10 cellular contexts compared by ENCODE assay signal in genomic region chr15:90936823-90937222, GRCh38. TPM values are rescaled to one million over a fixed set of nuclear protein-coding genes. Genes with fewer than 3 reads are reported as not detected.
DNase-seq lines count a peak whose midpoint lies in the region; ATAC-seq and TF ChIP-seq lines count a peak whose summit lies in the region.
"Had no signal": no experiment of that assay in that cellular context is flagged by ENCODE, and none has a peak within 500 bp of the region (broad histone marks: within the 10 kb centered on the region; RNA-seq: fewer than 3 reads in every experiment).

No MANE protein-coding gene starts in this region.

- POLR2A ChIA-PET in CD8-positive, alpha-beta memory T cell (lab: Charles Lee) = no interaction called here
- POLR2A ChIA-PET in IMR-90 (lab: Charles Lee; ENCODE audit: unreplicated experiment) = no interaction called here

- no peaks in the 10 kb centered on the region for H3K27me3 ChIP-seq in CD8-positive, alpha-beta memory T cell (ENCODE audit: insufficient read depth, low read length, poor library complexity, severe bottlenecking)
- H3K27me3 ChIP-seq in IMR-90 (ENCODE audit: control insufficient read depth, insufficient read depth, low read length) (no peaks in the 10 kb centered on the region), suprapubic skin (no peaks in the 10 kb centered on the region)
- H3K27me3 ChIP-seq: testis had no signal

- peaks cover 39% of the 10 kb centered on the region for H3K4me1 ChIP-seq in CD8-positive, alpha-beta memory T cell (ENCODE audit: insufficient read depth, low read length)
- H3K4me1 ChIP-seq in IMR-90 (ENCODE audit: control insufficient read depth, insufficient read depth, low read length) (peaks cover 7% of the 10 kb centered on the region), suprapubic skin (peaks cover 45% of the 10 kb centered on the region)

- peaks cover 0 to 48% (median 9%) of the 10 kb centered on the region in 3 donors for H3K36me3 Mint-ChIP-seq in CD8-positive, alpha-beta memory T cell
- peaks cover 16% of the 10 kb centered on the region for H3K36me3 Mint-ChIP-seq in activated naive CD8-positive, alpha-beta T cell treated with anti-CD3 and anti-CD28 coated beads, Interleukin-2, amount 50 U/mL, for 24 hours (ENCODE audit: low read depth)
- peaks cover 32% of the 10 kb centered on the region for H3K36me3 Mint-ChIP-seq in nephron (ENCODE audit: low read depth)

- H2AK5ac ChIP-seq in IMR-90 (ENCODE audit: low read depth, low read length) = no peak overlapping the region

- H2AK9ac ChIP-seq in IMR-90 (replicated peaks; ENCODE audit: low read depth, low read length, poor library complexity) = no peak overlapping the region

- H4K91ac ChIP-seq in IMR-90 (ENCODE audit: insufficient read depth, low read depth, low read length) = no peak overlapping the region

- peaks cover 22 to 36% (median 24%) of the 10 kb centered on the region in 3 donors for H3K4me1 Mint-ChIP-seq in CD8-positive, alpha-beta memory T cell
- H3K4me1 Mint-ChIP-seq in activated naive CD8-positive, alpha-beta T cell treated with anti-CD3 and anti-CD28 coated beads, Interleukin-2, amount 50 U/mL, for 24 hours = peaks cover 36% of the 10 kb centered on the region
- peaks cover 25% of the 10 kb centered on the region for H3K4me1 Mint-ChIP-seq in nephron

- H2AFZ ChIP-seq in IMR-90 (replicated peaks; ENCODE audit: low read length, poor library complexity) = no peak overlapping the region

- peaks cover 17% of the 10 kb centered on the region for H3K9me1 ChIP-seq in IMR-90 (ENCODE audit: insufficient read depth, low read length)

- H3K14ac ChIP-seq in IMR-90 (replicated peaks; ENCODE audit: low read depth, low read length) = no peak overlapping the region

- CTCF ChIA-PET in CD8-positive, alpha-beta memory T cell (lab: Charles Lee) = interaction anchor here (1.0 to 9.8 kb wide), 2 partner anchors 10 to 18 kb away, joined by 3 to 158 read pairs; partner anchors contain the start of gene RCCD1
- CTCF ChIA-PET in IMR-90 (lab: Yijun Ruan, JAX) = interaction anchor here (0.7 kb wide), 1 partner anchor 617 kb away, joined by 4 read pairs; no protein-coding TSS in a partner anchor

- H3K18ac ChIP-seq in IMR-90 (ENCODE audit: low read depth, low read length) = no peak overlapping the region

- H4K5ac ChIP-seq in IMR-90 (ENCODE audit: low read depth, low read length) = no peak overlapping the region

- no peak overlapping the region for H3K9ac ChIP-seq in IMR-90 (ENCODE audit: low read depth, low read length)

- no peak overlapping the region for H2BK5ac ChIP-seq in IMR-90 (ENCODE audit: low read depth, low read length, poor library complexity, severe bottlenecking)

- in situ Hi-C loops in IMR-90 (cut with MboI; ENCODE audit: low sequenced_read_pairs) = no loop called here

- no peak for TF ChIP-seq RAD21 in IMR-90 (IDR thresholded peaks at IDR 0.05; ENCODE audit: low read length)

- no peak for TF ChIP-seq CTCF in IMR-90 (conservative IDR thresholded peaks at IDR 0.05; ENCODE audit: low read depth, low read length)
- TF ChIP-seq CTCF in nephron (IDR thresholded peaks at IDR 0.05; ENCODE audit: unreplicated experiment in 3 of 3) = no peak
- TF ChIP-seq CTCF in suprapubic skin (IDR thresholded peaks at IDR 0.05) = no peak

- no peak overlapping the region for H3K4me3 ChIP-seq in CD8-positive, alpha-beta memory T cell (ENCODE audit: low read length)
- H3K4me3 ChIP-seq in IMR-90 (ENCODE audit: insufficient read depth, low read depth, low read length) (no peak overlapping the region), suprapubic skin (no peak overlapping the region)
- H3K4me3 ChIP-seq: testis had no signal

- no peaks in the 10 kb centered on the region for H3K9me3 ChIP-seq in CD8-positive, alpha-beta memory T cell (ENCODE audit: low read length)
- H3K9me3 ChIP-seq in IMR-90 (ENCODE audit: control insufficient read depth, insufficient read depth, low read length) (no peaks in the 10 kb centered on the region), suprapubic skin (no peaks in the 10 kb centered on the region)
- H3K9me3 ChIP-seq: testis had no signal

- DNase-seq in CD8-positive, alpha-beta memory T cell = no peak
- DNase-seq in IMR-90 (no peak), GF-D8 (lab: John Stamatoyannopoulos, UW) (no peak), suprapubic skin (ENCODE audit: low spot score in 2 of 2) (no peak), GM19240 (ENCODE audit: insufficient read length, low spot score) (no peak)
- DNase-seq in activated naive CD8-positive, alpha-beta T cell treated with anti-CD3 and anti-CD28 coated beads, Interleukin-2, amount 50 U/mL, for 24 hours = no peak
- DNase-seq: DMS79 treated with DMSO at 0.1 percent for 48 hours, NCI-H187 treated with DMSO at 0.1 percent for 48 hours, testis had no signal

- no peak overlapping the region for H3K4me2 ChIP-seq in IMR-90 (ENCODE audit: low read depth, low read length)

- intact Hi-C loops in IMR-90 (cut with micrococcal nuclease) = no loop called here

- no peak overlapping the region for H2BK120ac ChIP-seq in IMR-90 (ENCODE audit: low read depth, low read length)

- H3K79me1 ChIP-seq in IMR-90 (ENCODE audit: low read depth in 1 of 2, low read length in 2 of 2) = peaks cover 32 to 55% of the 10 kb centered on the region in 2 experiments

- no peaks in the 10 kb centered on the region for H3K9me3 Mint-ChIP-seq in CD8-positive, alpha-beta memory T cell
- no peaks in the 10 kb centered on the region for H3K9me3 Mint-ChIP-seq in activated naive CD8-positive, alpha-beta T cell treated with anti-CD3 and anti-CD28 coated beads, Interleukin-2, amount 50 U/mL, for 24 hours
- H3K9me3 Mint-ChIP-seq in nephron = no peaks in the 10 kb centered on the region

- no peaks in the 10 kb centered on the region for H3K27me3 Mint-ChIP-seq in CD8-positive, alpha-beta memory T cell
- H3K27me3 Mint-ChIP-seq in activated naive CD8-positive, alpha-beta T cell treated with anti-CD3 and anti-CD28 coated beads, Interleukin-2, amount 50 U/mL, for 24 hours = no peaks in the 10 kb centered on the region
- H3K27me3 Mint-ChIP-seq in nephron (ENCODE audit: low read depth) = no peaks in the 10 kb centered on the region

- H3K56ac ChIP-seq in IMR-90 (ENCODE audit: extremely low read depth, insufficient read depth, low read length) = no peak overlapping the region

- no peak overlapping the region for H2BK15ac ChIP-seq in IMR-90 (ENCODE audit: low read depth, low read length)

- H3K27ac ChIP-seq in CD8-positive, alpha-beta memory T cell (ENCODE audit: low read depth, low read length) = no peak overlapping the region
- H3K27ac ChIP-seq in IMR-90 (ENCODE audit: insufficient read depth, low read length) (no peak overlapping the region), suprapubic skin (no peak overlapping the region)
- H3K27ac ChIP-seq: testis had no signal

- no peak for TF ChIP-seq POLR2A in IMR-90 (IDR thresholded peaks at IDR 0.05; ENCODE audit: low read depth, low read length)
- TF ChIP-seq POLR2A in suprapubic skin (IDR thresholded peaks at IDR 0.05) = no peak

- H4K8ac ChIP-seq in IMR-90 (ENCODE audit: low read depth in 2 of 2, low read length in 2 of 2) = no peak overlapping the region

- H3K23ac ChIP-seq in IMR-90 (ENCODE audit: low read depth, low read length) = peak overlapping the region; percentile 43; the same call in 1 of the 2 replicates

- no TSS peak for BruUV-seq in IMR-90 (replicated peaks; lab: Mats Ljungman, UMichigan)

- no peak for TF ChIP-seq EP300 in suprapubic skin (IDR thresholded peaks at IDR 0.05)

- ATAC-seq in IMR-90 (ENCODE audit: low read depth) = no peak
- ATAC-seq in activated naive CD8-positive, alpha-beta T cell treated with anti-CD3 and anti-CD28 coated beads, Interleukin-2, amount 50 U/mL, for 24 hours = no peak

- no peak overlapping the region for H3K4ac ChIP-seq in IMR-90 (ENCODE audit: low read depth, low read length)

- peak overlapping the region; percentile 88 to 97 (median 89) for H3K4me3 Mint-ChIP-seq in CD8-positive, alpha-beta memory T cell
- peak overlapping the region; percentile 84 for H3K4me3 Mint-ChIP-seq in activated naive CD8-positive, alpha-beta T cell treated with anti-CD3 and anti-CD28 coated beads, Interleukin-2, amount 50 U/mL, for 24 hours
- H3K4me3 Mint-ChIP-seq in nephron = peak overlapping the region; percentile 79 to 92 (median 89)

- H3K36me3 ChIP-seq in CD8-positive, alpha-beta memory T cell (ENCODE audit: insufficient read depth, low read length) = peaks cover 22% of the 10 kb centered on the region
- H3K36me3 ChIP-seq in IMR-90 (ENCODE audit: control insufficient read depth, insufficient read depth, low read length) = peaks cover 28% of the 10 kb centered on the region
- H3K36me3 ChIP-seq in suprapubic skin = peaks cover 37% of the 10 kb centered on the region

- no CpG with 5 or more reads among the region's 1 CpG for WGBS in IMR-90 (ENCODE audit: extremely low coverage in 2 of 2, insufficient read length in 1 of 2), 2 experiments
- WGBS in suprapubic skin = 77% methylated on average over 1 of the region's 1 CpG

- peaks cover 6% of the 10 kb centered on the region; the same call in 1 of the 2 replicates for H4K20me1 ChIP-seq in IMR-90 (ENCODE audit: insufficient read depth, low read length)

- H2BK20ac ChIP-seq in IMR-90 (ENCODE audit: low read depth, low read length) = no peak overlapping the region

- dilution Hi-C loops in IMR-90 (cut with HindIII; ENCODE audit: low sequenced_read_pairs, unreplicated experiment) = no loop called here

- peak overlapping the region in 3 of 8 donors; percentile 77 to 99 (median 97) for H3K27ac Mint-ChIP-seq in CD8-positive, alpha-beta memory T cell
- H3K27ac Mint-ChIP-seq in activated naive CD8-positive, alpha-beta T cell treated with anti-CD3 and anti-CD28 coated beads, Interleukin-2, amount 50 U/mL, for 24 hours = no peak overlapping the region
- peak overlapping the region in 1 of 3 experiments; percentile 29 for H3K27ac Mint-ChIP-seq in nephron

RNA-seq across cellular contexts. Expression of gene UNC45A, which starts 1.7 kb away (rescaled TPM):
- 10 to 100 TPM; 74.6 to 78.2 TPM for total RNA-seq in CD8-positive, alpha-beta memory T cell
- polyA plus RNA-seq in CD8-positive, alpha-beta memory T cell = 68.6 TPM
- total RNA-seq in IMR-90 (2012; rRNA removed) (85.3 and 100 TPM in 2 replicates), suprapubic skin (10 to 100 TPM; 52.4 to 94.5 (median 67.8) TPM)
- 68.9 and 77.5 TPM in 2 replicates for polyA plus RNA-seq in IMR-90 (2012; rRNA removed)
- polyA plus RNA-seq in IMR-90 (2012; cell fraction: cytosol; rRNA removed) = 58.6 and 77.5 TPM in 2 replicates
- polyA plus RNA-seq in IMR-90 (2012; cell fraction: nucleus; rRNA removed; ENCODE audit: low replicate concordance) = 120 and 174 TPM in 2 replicates

RNA-seq across cellular contexts. Expression of gene HDDC3, which starts 4.5 kb away (rescaled TPM):
- total RNA-seq in CD8-positive, alpha-beta memory T cell = 10 to 100 TPM; 39.5 to 43.5 TPM
- 34.7 TPM for polyA plus RNA-seq in CD8-positive, alpha-beta memory T cell
- total RNA-seq in IMR-90 (2012; rRNA removed) (7.2 and 7.9 TPM in 2 replicates), suprapubic skin (100 to 1,000 TPM in 1 of 4 donors, 10 to 100 TPM in 3; 13.5 to 119 (median 17.0) TPM)
- 10.7 and 10.8 TPM in 2 replicates for polyA plus RNA-seq in IMR-90 (2012; rRNA removed)
- 13.8 and 14.7 TPM in 2 replicates for polyA plus RNA-seq in IMR-90 (2012; cell fraction: cytosol; rRNA removed)
- polyA plus RNA-seq in IMR-90 (2012; cell fraction: nucleus; rRNA removed; ENCODE audit: low replicate concordance) = 11.7 and 12.4 TPM in 2 replicates

RNA-seq across cellular contexts. Expression of gene RCCD1, which starts 17.9 kb away (rescaled TPM):
- 10 to 100 TPM; 20.9 to 21.7 TPM for total RNA-seq in CD8-positive, alpha-beta memory T cell
- polyA plus RNA-seq in CD8-positive, alpha-beta memory T cell = 2.6 TPM
- total RNA-seq in IMR-90 (2012; rRNA removed) (3.9 and 4.4 TPM in 2 replicates), suprapubic skin (10 to 100 TPM; 12.9 to 25.4 (median 17.9) TPM)
- 9.9 TPM in 2 replicates for polyA plus RNA-seq in IMR-90 (2012; rRNA removed)
- 10.6 and 11.0 TPM in 2 replicates for polyA plus RNA-seq in IMR-90 (2012; cell fraction: cytosol; rRNA removed)
- polyA plus RNA-seq in IMR-90 (2012; cell fraction: nucleus; rRNA removed; ENCODE audit: low replicate concordance) = 36.7 and 43.3 TPM in 2 replicates

RNA-seq across cellular contexts. Expression of gene MAN2A2, which starts 33.7 kb away (rescaled TPM):
- total RNA-seq in CD8-positive, alpha-beta memory T cell = 10 to 100 TPM; 90.7 to 92.7 TPM
- polyA plus RNA-seq in CD8-positive, alpha-beta memory T cell = 10.8 TPM
- total RNA-seq in IMR-90 (2012; rRNA removed) = 3.4 and 6.1 TPM in 2 replicates
- 52.5 and 55.5 TPM in 2 replicates for polyA plus RNA-seq in IMR-90 (2012; rRNA removed)
- 22.5 and 26.8 TPM in 2 replicates for polyA plus RNA-seq in IMR-90 (2012; cell fraction: cytosol; rRNA removed)
- 104 and 294 TPM in 2 replicates for polyA plus RNA-seq in IMR-90 (2012; cell fraction: nucleus; rRNA removed; ENCODE audit: low replicate concordance)
- 10 to 100 TPM; 51.3 to 91.9 (median 62.2) TPM for total RNA-seq in suprapubic skin

RNA-seq across cellular contexts. Expression of gene FES, which starts 52.5 kb away (rescaled TPM):
- 1 to 10 TPM; 2.5 to 2.6 TPM for total RNA-seq in CD8-positive, alpha-beta memory T cell
- 0.28 TPM for polyA plus RNA-seq in CD8-positive, alpha-beta memory T cell
- total RNA-seq in IMR-90 (2012; rRNA removed) = 9.7 and 11.7 TPM in 2 replicates
- 10.5 and 12.5 TPM in 2 replicates for polyA plus RNA-seq in IMR-90 (2012; rRNA removed)
- polyA plus RNA-seq in IMR-90 (2012; cell fraction: cytosol; rRNA removed) = 7.8 and 7.9 TPM in 2 replicates
- 61.9 and 147 TPM in 2 replicates for polyA plus RNA-seq in IMR-90 (2012; cell fraction: nucleus; rRNA removed; ENCODE audit: low replicate concordance)
- 10 to 100 TPM in 3 of 4 donors, 1 to 10 TPM in 1; 6.3 to 18.7 (median 11.8) TPM for total RNA-seq in suprapubic skin
